In genomic region chr17:35287286-35287811, GRCh38 we compare ENCODE assay signal across 26 cellular contexts.
DNase-seq lines count a peak whose midpoint lies in the region; ATAC-seq and FAIRE-seq lines count a peak whose summit lies in the region.
"Had no signal": no experiment of that assay in that cellular context is flagged by ENCODE, and none has a peak within 500 bp of the region (broad histone marks: within the 10 kb centered on the region; RNA-seq: fewer than 3 reads in every experiment).

No MANE protein-coding gene starts in this region.

- H3K4me1 Mint-ChIP-seq in activated naive CD8-positive, alpha-beta T cell (ENCODE audit: low read depth), result peaks cover 46% of the 10 kb centered on the region
- peaks cover 43% of the 10 kb centered on the region for H3K4me1 Mint-ChIP-seq in activated naive CD8-positive, alpha-beta T cell treated with anti-CD3 and anti-CD28 coated beads, Interleukin-2, amount 50 U/mL, for 24 hours
- peaks cover 8 to 14% of the 10 kb centered on the region in 2 donors for H3K4me1 Mint-ChIP-seq in stimulated activated naive B cell treated with anti-CD40 and anti-IgM and Interleukin-4, amounts not matched to agents 10 μg/mL and 1 μg/mL and 100 μg/mL, for 72 hours

- H3K27me3 Mint-ChIP-seq in activated naive CD8-positive, alpha-beta T cell, result no peaks in the 10 kb centered on the region
- H3K27me3 Mint-ChIP-seq in activated naive CD8-positive, alpha-beta T cell treated with anti-CD3 and anti-CD28 coated beads, Interleukin-2, amount 50 U/mL, for 24 hours, result no peaks in the 10 kb centered on the region
- peaks cover 4 to 10% of the 10 kb centered on the region in 2 donors for H3K27me3 Mint-ChIP-seq in stimulated activated naive B cell treated with anti-CD40 and anti-IgM and Interleukin-4, amounts not matched to agents 10 μg/mL and 1 μg/mL and 100 μg/mL, for 72 hours
- H3K27me3 Mint-ChIP-seq: CD4-positive, alpha-beta memory T cell; IgD-negative memory B cell; T-cell had no signal

- no peak overlapping the region for H3K4me3 Mint-ChIP-seq in activated naive CD8-positive, alpha-beta T cell
- H3K4me3 Mint-ChIP-seq in activated naive CD8-positive, alpha-beta T cell treated with anti-CD3 and anti-CD28 coated beads, Interleukin-2, amount 50 U/mL, for 24 hours, result no peak overlapping the region
- no peak overlapping the region for H3K4me3 Mint-ChIP-seq in stimulated activated naive B cell treated with anti-CD40 and anti-IgM and Interleukin-4, amounts not matched to agents 10 μg/mL and 1 μg/mL and 100 μg/mL, for 72 hours
- H3K4me3 Mint-ChIP-seq: IgD-negative memory B cell had no signal

- H3K9me3 Mint-ChIP-seq in activated naive CD8-positive, alpha-beta T cell (ENCODE audit: low read depth), result no peaks in the 10 kb centered on the region
- H3K9me3 Mint-ChIP-seq in activated naive CD8-positive, alpha-beta T cell treated with anti-CD3 and anti-CD28 coated beads, Interleukin-2, amount 50 U/mL, for 24 hours, result peaks cover 12% of the 10 kb centered on the region
- peaks cover 4 to 6% of the 10 kb centered on the region in 2 donors for H3K9me3 Mint-ChIP-seq in stimulated activated naive B cell treated with anti-CD40 and anti-IgM and Interleukin-4, amounts not matched to agents 10 μg/mL and 1 μg/mL and 100 μg/mL, for 72 hours
- H3K9me3 Mint-ChIP-seq: T-cell had no signal

- no peak for ATAC-seq in activated naive CD8-positive, alpha-beta T cell treated with anti-CD3 and anti-CD28 coated beads, Interleukin-2, amount 50 U/mL, for 24 hours
- ATAC-seq in stimulated activated naive B cell treated with anti-CD40 and anti-IgM and Interleukin-4, amounts not matched to agents 10 μg/mL and 1 μg/mL and 100 μg/mL, for 72 hours (replicated peaks), result peak; percentile 66 to 73
- no peak for ATAC-seq in HG02571 (IDR thresholded peaks at IDR 0.05; ENCODE audit: unreplicated experiment)
- ATAC-seq: A549 had no signal

- DNase-seq in activated naive CD8-positive, alpha-beta T cell treated with anti-CD3 and anti-CD28 coated beads, Interleukin-2, amount 50 U/mL, for 24 hours, result no peak
- DNase-seq in GM18507 (ENCODE audit: extremely low spot score, insufficient read length, low read depth) (no peak), MV-4-11 (lab: John Stamatoyannopoulos, UW) (peak; percentile 79), iPS-NIHi7 (ENCODE audit: extremely low spot score) (no peak)
- DNase-seq in stimulated activated naive B cell treated with anti-CD40 and anti-IgM and Interleukin-4, amounts not matched to agents 10 μg/mL and 1 μg/mL and 100 μg/mL, for 72 hours, result no peak
- no peak for DNase-seq in stimulated activated naive CD4-positive, alpha-beta T cell (lab: John Stamatoyannopoulos, UW)
- DNase-seq: BE2C; Caco-2; CD4-positive, alpha-beta memory T cell; DMS 273 treated with DMSO at 0.1 percent for 48 hours; DMS79 treated with DMSO at 0.1 percent for 48 hours; Kasumi-1; NCI-H1092 treated with DMSO at 0.1 percent for 48 hours; NCI-H1436 treated with DMSO at 0.1 percent for 48 hours; NCI-H2029 treated with DMSO at 0.1 percent for 48 hours; NCI-H226; NCI-H510A treated with DMSO at 0.1 percent for 48 hours; NCI-H774; NK-92 treated with Interleukin-12 subunit alpha and Interleukin-12 subunit beta, amount 100 ng/mL, for 24 hours; SJCRH30; T-cell had no signal

- peak overlapping the region; percentile 9 for H3K27ac Mint-ChIP-seq in activated naive CD8-positive, alpha-beta T cell
- no peak overlapping the region for H3K27ac Mint-ChIP-seq in activated naive CD8-positive, alpha-beta T cell treated with anti-CD3 and anti-CD28 coated beads, Interleukin-2, amount 50 U/mL, for 24 hours
- H3K27ac Mint-ChIP-seq in stimulated activated naive B cell treated with anti-CD40 and anti-IgM and Interleukin-4, amounts not matched to agents 10 μg/mL and 1 μg/mL and 100 μg/mL, for 72 hours, result no peak overlapping the region
- H3K27ac Mint-ChIP-seq: IgD-negative memory B cell had no signal

- H3K36me3 Mint-ChIP-seq in activated naive CD8-positive, alpha-beta T cell, result no peaks in the 10 kb centered on the region
- no peaks in the 10 kb centered on the region for H3K36me3 Mint-ChIP-seq in activated naive CD8-positive, alpha-beta T cell treated with anti-CD3 and anti-CD28 coated beads, Interleukin-2, amount 50 U/mL, for 24 hours (ENCODE audit: low read depth)
- H3K36me3 Mint-ChIP-seq in stimulated activated naive B cell treated with anti-CD40 and anti-IgM and Interleukin-4, amounts not matched to agents 10 μg/mL and 1 μg/mL and 100 μg/mL, for 72 hours, result no peaks in the 10 kb centered on the region
- H3K36me3 Mint-ChIP-seq: CD4-positive, alpha-beta memory T cell; T-cell had no signal

- peak; percentile 15 for FAIRE-seq in GM18507 (lab: Jason Lieb, UNC)
- FAIRE-seq: H54 had no signal

Comparison
In these comparisons a context has a peak if more than half of its experiments do, and no peak if none do; other contexts are left out.
1. ATAC-seq: peak in stimulated activated naive B cell treated with anti-CD40 and anti-IgM and Interleukin-4, amounts not matched to agents 10 μg/mL and 1 μg/mL and 100 μg/mL, for 72 hours (2 of 2); none in activated naive CD8-positive, alpha-beta T cell treated with anti-CD3 and anti-CD28 coated beads, Interleukin-2, amount 50 U/mL, for 24 hours (single experiment) and HG02571 (single experiment).